Comparison of ENCODE assay signal across 2 cellular contexts in genomic region chr2:239329972-239330572, GRCh38.
TF ChIP-seq lines count a peak whose summit lies in the region.

No MANE protein-coding gene starts in this region.

TF ChIP-seq in IMR-90, 13 proteins besides CTCF, POLR2A, EP300 and RAD21:
- TF ChIP-seq MAZ (IDR thresholded peaks at IDR 0.05; ENCODE audit: borderline replicate concordance, low read depth, low read length) (no peak), ELK1 (IDR thresholded peaks at IDR 0.05; ENCODE audit: borderline replicate concordance, low read depth, low read length) (no peak), NFE2L2 (IDR thresholded peaks at IDR 0.05; ENCODE audit: low read depth, low read length) (no peak), RFX5 (IDR thresholded peaks at IDR 0.05; ENCODE audit: low read depth, low read length) (no peak), CHD1 (IDR thresholded peaks at IDR 0.05; ENCODE audit: low read depth, low read length) (no peak), MXI1 (IDR thresholded peaks at IDR 0.05; ENCODE audit: borderline replicate concordance, low read depth, low read length) (no peak), FOS (IDR thresholded peaks at IDR 0.05; ENCODE audit: low read depth, low read length) (no peak), SMC3 (IDR thresholded peaks at IDR 0.05; ENCODE audit: low read depth, low read length) (no peak), USF2 (IDR thresholded peaks at IDR 0.05; ENCODE audit: low read depth, low read length) (no peak)

TF ChIP-seq in HepG2, 621 proteins besides CTCF, POLR2A, EP300 and RAD21 (continued from another document):
- no peak for TF ChIP-seq TBX3 (IDR thresholded peaks at IDR 0.05; ENCODE audit: borderline replicate concordance)
- peak; percentile 35 for TF ChIP-seq AGO2 (optimal IDR thresholded peaks at IDR 0.05; ENCODE audit: low read depth, low read length)
